ENCODE assay signal across 15 cellular contexts in genomic region chr14:85686908-85687307, GRCh38.
A peak's percentile ranks its signal among the peaks of the same experiment; 100 is the strongest.
DNase-seq lines count a peak whose midpoint lies in the region; ATAC-seq and TF ChIP-seq lines count a peak whose summit lies in the region.
"Had no signal": no experiment of that assay in that cellular context is flagged by ENCODE, and none has a peak within 500 bp of the region (broad histone marks: within the 10 kb centered on the region; RNA-seq: fewer than 3 reads in every experiment).

No MANE protein-coding gene starts in this region.

- H3K9me3 ChIP-seq in subcutaneous abdominal adipose tissue (ENCODE audit: control insufficient read depth in 5 of 5, low read length in 5 of 5): no peaks in the 10 kb centered on the region
- H3K9me3 ChIP-seq: BLaER1 treated with 17β-estradiol and CSF1 and Interleukin-3, amounts not matched to agents 10 nM and 100 nM had no signal

- H3K27ac ChIP-seq in subcutaneous abdominal adipose tissue (ENCODE audit: low read depth, low read length): peak overlapping the region; percentile 57
- H3K27ac ChIP-seq: BLaER1 treated with 17β-estradiol and CSF1 and Interleukin-3, amounts not matched to agents 10 nM and 100 nM; GM23248 had no signal

- no peak overlapping the region for H3K9ac ChIP-seq in subcutaneous abdominal adipose tissue (ENCODE audit: low read length in 5 of 5)
- H3K9ac ChIP-seq: BLaER1 treated with 17β-estradiol and CSF1 and Interleukin-3, amounts not matched to agents 10 nM and 100 nM; GM23248 had no signal

- ATAC-seq in Right ventricle myocardium superior (ENCODE audit: poor library complexity): peak; percentile 38
- ATAC-seq: GM12878, HCT116 had no signal

- no peak overlapping the region for H3K4me3 ChIP-seq in fibroblast of pulmonary artery (replicated peaks; ENCODE audit: low read depth, low read length)
- H3K4me3 ChIP-seq in subcutaneous abdominal adipose tissue (ENCODE audit: low read depth in 1 of 5, low read length in 5 of 5): no peak overlapping the region
- H3K4me3 ChIP-seq: BLaER1 treated with 17β-estradiol and CSF1 and Interleukin-3, amounts not matched to agents 10 nM and 100 nM; GM12878; GM23248 had no signal

- H3K36me3 ChIP-seq in subcutaneous abdominal adipose tissue (ENCODE audit: control insufficient read depth in 5 of 5, insufficient read depth in 5 of 5, low read length in 5 of 5): no peaks in the 10 kb centered on the region
- H3K36me3 ChIP-seq: BLaER1 treated with 17β-estradiol and CSF1 and Interleukin-3, amounts not matched to agents 10 nM and 100 nM had no signal

- H3K4me1 ChIP-seq in subcutaneous abdominal adipose tissue (ENCODE audit: control insufficient read depth in 5 of 5, insufficient read depth in 5 of 5, low read length in 5 of 5): peaks cover 2 to 21% (median 11%) of the 10 kb centered on the region in 5 donors

- no peaks in the 10 kb centered on the region for H3K27me3 ChIP-seq in subcutaneous abdominal adipose tissue (ENCODE audit: control insufficient read depth in 5 of 5, insufficient read depth in 4 of 5, low read length in 5 of 5)
- H3K27me3 ChIP-seq: BLaER1 treated with 17β-estradiol and CSF1 and Interleukin-3, amounts not matched to agents 10 nM and 100 nM had no signal

- TF ChIP-seq CTCF in fibroblast of pulmonary artery (IDR thresholded peaks at IDR 0.05; ENCODE audit: low read length, missing control alignments): no peak

- intact Hi-C loops in Right ventricle myocardium superior (cut with DNase I): no loop called here
- intact Hi-C loops in cardiac septum (cut with DNase I): no loop called here

- DNase-seq in Right ventricle myocardium superior (no peak), cardiac septum (ENCODE audit: low spot score) (no peak), amniotic epithelial cell (ENCODE audit: low read depth) (peak; percentile 20), fibroblast of pulmonary artery (ENCODE audit: low read depth) (peak; percentile 8), RPMI8226 (no peak)
- DNase-seq in stimulated activated CD4-positive, alpha-beta T cell treated with anti-CD3 and anti-CD28 coated beads, Interleukin-1b, Interleukin-23, amount 100 ng/mL, for 48 hours: no peak
- DNase-seq: 8988T; Calu3; CD4-positive, alpha-beta T cell; DMS79; GM23248 had no signal

Comparison
In these comparisons a context has a peak if more than half of its experiments do, and no peak if none do; other contexts are left out.
1. DNase-seq: peak in amniotic epithelial cell (single experiment) and fibroblast of pulmonary artery (single experiment); none in Right ventricle myocardium superior (single experiment), cardiac septum (single experiment), stimulated activated CD4-positive, alpha-beta T cell treated with anti-CD3 and anti-CD28 coated beads, Interleukin-1b, Interleukin-23, amount 100 ng/mL, for 48 hours (single experiment) and RPMI8226 (single experiment).